ENCODE assay signal across 12 cellular contexts in genomic region chr12:50625029-50625875, GRCh38.
DNase-seq lines count a peak whose midpoint lies in the region; ATAC-seq and TF ChIP-seq lines count a peak whose summit lies in the region.
"Had no signal": no experiment of that assay in that cellular context is flagged by ENCODE, and none has a peak within 500 bp of the region (broad histone marks: within the 10 kb centered on the region; RNA-seq: fewer than 3 reads in every experiment).

No MANE protein-coding gene starts in this region.

- H3K9me3 Mint-ChIP-seq in activated T-cell treated with anti-CD3 and anti-CD28 coated beads, Interleukin-2, amount 50 U/mL, for 4 hours, result no peaks in the 10 kb centered on the region
- no peaks in the 10 kb centered on the region for H3K9me3 Mint-ChIP-seq in stimulated activated naive CD8-positive, alpha-beta T cell treated with anti-CD3 and anti-CD28 coated beads, Interleukin-15, amount 100 ng/mL, for 72 hours

- H3K79me2 ChIP-seq in osteoblast (ENCODE audit: insufficient read depth, low read length), result peaks cover 25% of the 10 kb centered on the region

- no peak for TF ChIP-seq CTCF in osteoblast (IDR thresholded peaks at IDR 0.05; ENCODE audit: extremely low read depth, low read depth, low read length)

- peaks cover 25% of the 10 kb centered on the region for H3K36me3 Mint-ChIP-seq in activated T-cell treated with anti-CD3 and anti-CD28 coated beads, Interleukin-2, amount 50 U/mL, for 4 hours (ENCODE audit: insufficient read depth)

- H3K27ac ChIP-seq in SK-N-MC (peak overlapping the region; percentile 96), osteoblast (ENCODE audit: low read depth, low read length) (no peak overlapping the region)
- H3K27ac ChIP-seq: breast epithelium, esophagus squamous epithelium had no signal

- peak overlapping the region; percentile 1 for H3K4me3 Mint-ChIP-seq in activated T-cell treated with anti-CD3 and anti-CD28 coated beads, Interleukin-2, amount 50 U/mL, for 4 hours
- peak overlapping the region; percentile 11 to 28 for H3K4me3 Mint-ChIP-seq in stimulated activated naive CD8-positive, alpha-beta T cell treated with anti-CD3 and anti-CD28 coated beads, Interleukin-15, amount 100 ng/mL, for 72 hours

- H3K4me3 ChIP-seq in SK-N-MC (peak overlapping the region; percentile 77), osteoblast (ENCODE audit: insufficient read depth, low read length) (no peak overlapping the region)
- H3K4me3 ChIP-seq: breast epithelium, esophagus squamous epithelium had no signal

- DNase-seq in activated T-cell treated with anti-CD3 and anti-CD28 coated beads, Interleukin-2, amount 50 U/mL, for 4 hours, result no peak
- DNase-seq in activated T-cell treated with anti-CD3 and anti-CD28 coated beads, Interleukin-2, amount 50 U/mL, for 48 hours, result no peak
- peak; percentile 70 for DNase-seq in SK-N-MC (ENCODE audit: low read depth, low spot score)
- DNase-seq in dermis microvascular lymphatic vessel endothelial cell (ENCODE audit: low read depth in 2 of 2), result peak; percentile 6 to 55
- DNase-seq in stimulated activated naive CD8-positive, alpha-beta T cell treated with anti-CD3 and anti-CD28 coated beads, Interleukin-15, amount 100 ng/mL, for 72 hours, result no peak
- no peak for DNase-seq in SW480 (ENCODE audit: low spot score)
- no peak for DNase-seq in osteoblast (ENCODE audit: insufficient read length, low spot score, missing footprints)
- no peak for DNase-seq in cerebellum (ENCODE audit: low spot score)
- DNase-seq: activated CD8-positive, alpha-beta memory T cell treated with anti-CD3 and anti-CD28 coated beads for 24 hours; esophagus squamous epithelium; NCI-H446 treated with DMSO at 0.1 percent for 48 hours had no signal

- H3K9me3 ChIP-seq in SK-N-MC (ENCODE audit: low read depth, low read length), result no peaks in the 10 kb centered on the region
- no peaks in the 10 kb centered on the region for H3K9me3 ChIP-seq in osteoblast (ENCODE audit: low read depth, low read length)
- H3K9me3 ChIP-seq: breast epithelium, esophagus squamous epithelium had no signal

- H2AFZ ChIP-seq in osteoblast (ENCODE audit: low read length), result no peak overlapping the region

- no peak overlapping the region for H3K4me2 ChIP-seq in osteoblast (ENCODE audit: insufficient read depth, low read length)

- no peaks in the 10 kb centered on the region for H4K20me1 ChIP-seq in osteoblast (ENCODE audit: insufficient read depth, low read length)

- H3K27me3 ChIP-seq in osteoblast (ENCODE audit: insufficient read depth, low read length), result no peaks in the 10 kb centered on the region
- H3K27me3 ChIP-seq: breast epithelium, esophagus squamous epithelium had no signal

- peak overlapping the region; percentile 4 for H3K9ac ChIP-seq in SK-N-MC (ENCODE audit: insufficient read length)

- H3K27ac Mint-ChIP-seq in stimulated activated naive CD8-positive, alpha-beta T cell treated with anti-CD3 and anti-CD28 coated beads, Interleukin-15, amount 100 ng/mL, for 72 hours, result peak overlapping the region in 1 of 2 donors; percentile 55

- no peaks in the 10 kb centered on the region for H3K27me3 Mint-ChIP-seq in activated T-cell treated with anti-CD3 and anti-CD28 coated beads, Interleukin-2, amount 50 U/mL, for 4 hours (ENCODE audit: low read depth)
- no peaks in the 10 kb centered on the region for H3K27me3 Mint-ChIP-seq in stimulated activated naive CD8-positive, alpha-beta T cell treated with anti-CD3 and anti-CD28 coated beads, Interleukin-15, amount 100 ng/mL, for 72 hours

- H3K36me3 ChIP-seq in SK-N-MC (ENCODE audit: insufficient read depth, low read length) (no peaks in the 10 kb centered on the region), osteoblast (ENCODE audit: insufficient read depth, low read length) (no peaks in the 10 kb centered on the region)
- H3K36me3 ChIP-seq: breast epithelium had no signal

- peaks cover 18% of the 10 kb centered on the region for H3K4me1 ChIP-seq in osteoblast (ENCODE audit: insufficient read depth, low read length)

- peaks cover 47% of the 10 kb centered on the region for H3K4me1 Mint-ChIP-seq in activated T-cell treated with anti-CD3 and anti-CD28 coated beads, Interleukin-2, amount 50 U/mL, for 4 hours (ENCODE audit: low read depth)
- H3K4me1 Mint-ChIP-seq in stimulated activated naive CD8-positive, alpha-beta T cell treated with anti-CD3 and anti-CD28 coated beads, Interleukin-15, amount 100 ng/mL, for 72 hours, result peaks cover 42% of the 10 kb centered on the region

- peak; percentile 32 to 58 for ATAC-seq in activated T-cell treated with anti-CD3 and anti-CD28 coated beads, Interleukin-2, amount 50 U/mL, for 4 hours
- peak; percentile 83 for ATAC-seq in stimulated activated naive CD8-positive, alpha-beta T cell treated with anti-CD3 and anti-CD28 coated beads, Interleukin-15, amount 100 ng/mL, for 72 hours

Comparison
In these comparisons a context has a peak if more than half of its experiments do, and no peak if none do; other contexts are left out.
1. DNase-seq: peak in SK-N-MC (single experiment) and dermis microvascular lymphatic vessel endothelial cell (2 of 2); none in activated T-cell treated with anti-CD3 and anti-CD28 coated beads, Interleukin-2, amount 50 U/mL, for 4 hours (single experiment), activated T-cell treated with anti-CD3 and anti-CD28 coated beads, Interleukin-2, amount 50 U/mL, for 48 hours (0 of 2), stimulated activated naive CD8-positive, alpha-beta T cell treated with anti-CD3 and anti-CD28 coated beads, Interleukin-15, amount 100 ng/mL, for 72 hours (0 of 2), SW480 (single experiment), osteoblast (single experiment) and cerebellum (single experiment).